Comparison of ENCODE assay signal across 14 cellular contexts in genomic region chr5:168128154-168128553, GRCh38.
"Had no signal": no experiment of that assay in that cellular context is flagged by ENCODE, and none has a peak within 500 bp of the region (broad histone marks: within the 10 kb centered on the region; RNA-seq: fewer than 3 reads in every experiment).

No MANE protein-coding gene starts in this region.

- H3K9me3 Mint-ChIP-seq: dendritic cell treated with granulocyte-macrophage colony-stimulating factor and Interleukin-4, amounts not matched to agents 40 ng/mL and 50 ng/mL, for 4 days; natural killer cell had no signal

- H3K36me3 Mint-ChIP-seq: natural killer cell had no signal

- DNase-seq: erythroblast; foreskin keratinocyte; hippocampal formation; kidney glomerular epithelial cell; mammary epithelial cell; mucosa of descending colon; natural killer cell; posterior cingulate gyrus; stimulated activated CD4-positive, alpha-beta T cell treated with anti-CD3 and anti-CD28 coated beads, Interleukin-2, amount 100 ng/mL, for 48 hours; stimulated activated naive CD4-positive, alpha-beta T cell treated with Interleukin-2 at 50 U/mL for 16 hours; trophoblast cell had no signal

- H3K27ac Mint-ChIP-seq: dendritic cell treated with granulocyte-macrophage colony-stimulating factor and Interleukin-4, amounts not matched to agents 40 ng/mL and 50 ng/mL, for 4 days; natural killer cell had no signal

- H3K4me1 Mint-ChIP-seq: central memory CD8-positive, alpha-beta T cell; natural killer cell had no signal

- ATAC-seq: foreskin keratinocyte, mucosa of descending colon, natural killer cell, right cardiac atrium had no signal

- H3K4me3 Mint-ChIP-seq: central memory CD8-positive, alpha-beta T cell; dendritic cell treated with granulocyte-macrophage colony-stimulating factor and Interleukin-4, amounts not matched to agents 40 ng/mL and 50 ng/mL, for 4 days; natural killer cell had no signal
